ENCODE assay signal across 1 cellular context in the genomic region with DNA sequence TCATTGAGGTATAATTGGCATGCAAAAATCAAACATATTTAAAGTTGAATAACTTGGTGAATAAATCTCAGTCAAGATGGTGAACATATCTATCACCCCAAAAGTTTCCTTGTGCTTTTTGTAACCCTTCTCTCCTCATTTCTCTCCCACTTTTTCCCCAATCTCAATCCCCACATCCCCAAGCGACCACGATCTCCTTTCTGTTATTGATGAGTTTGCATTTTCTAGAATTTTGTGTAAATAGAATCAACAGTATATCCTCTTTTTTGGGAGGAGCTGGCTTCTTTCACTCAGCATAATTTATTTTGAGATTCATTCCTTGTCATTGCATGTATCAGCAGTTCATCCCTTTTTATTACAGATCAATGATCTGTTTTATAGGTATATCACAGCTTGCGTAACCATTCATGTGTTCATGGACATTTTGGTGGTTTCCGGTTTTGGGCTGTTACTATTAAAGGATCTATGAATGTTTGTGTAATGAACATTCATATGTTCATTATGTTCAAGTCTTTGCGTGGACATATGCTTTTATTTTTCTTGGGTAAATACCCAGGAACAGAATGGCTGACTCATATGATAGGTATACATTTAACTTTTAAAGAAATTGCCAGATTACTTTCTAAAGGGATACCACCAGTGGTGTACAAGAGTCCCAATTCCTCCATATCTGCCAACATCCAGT.
TF ChIP-seq lines count a peak whose summit lies in the region.

No MANE protein-coding gene starts in this region.

TF ChIP-seq in GM23338, 12 proteins besides CTCF, POLR2A, EP300 and RAD21:
- TF ChIP-seq ZNF462 (CRISPR knock-in tag; IDR thresholded peaks at IDR 0.05) (no peak), ZNF114 (CRISPR knock-in tag; IDR thresholded peaks at IDR 0.05) (no peak)
